Comparison of ENCODE assay signal across 20 cellular contexts in the genomic region with DNA sequence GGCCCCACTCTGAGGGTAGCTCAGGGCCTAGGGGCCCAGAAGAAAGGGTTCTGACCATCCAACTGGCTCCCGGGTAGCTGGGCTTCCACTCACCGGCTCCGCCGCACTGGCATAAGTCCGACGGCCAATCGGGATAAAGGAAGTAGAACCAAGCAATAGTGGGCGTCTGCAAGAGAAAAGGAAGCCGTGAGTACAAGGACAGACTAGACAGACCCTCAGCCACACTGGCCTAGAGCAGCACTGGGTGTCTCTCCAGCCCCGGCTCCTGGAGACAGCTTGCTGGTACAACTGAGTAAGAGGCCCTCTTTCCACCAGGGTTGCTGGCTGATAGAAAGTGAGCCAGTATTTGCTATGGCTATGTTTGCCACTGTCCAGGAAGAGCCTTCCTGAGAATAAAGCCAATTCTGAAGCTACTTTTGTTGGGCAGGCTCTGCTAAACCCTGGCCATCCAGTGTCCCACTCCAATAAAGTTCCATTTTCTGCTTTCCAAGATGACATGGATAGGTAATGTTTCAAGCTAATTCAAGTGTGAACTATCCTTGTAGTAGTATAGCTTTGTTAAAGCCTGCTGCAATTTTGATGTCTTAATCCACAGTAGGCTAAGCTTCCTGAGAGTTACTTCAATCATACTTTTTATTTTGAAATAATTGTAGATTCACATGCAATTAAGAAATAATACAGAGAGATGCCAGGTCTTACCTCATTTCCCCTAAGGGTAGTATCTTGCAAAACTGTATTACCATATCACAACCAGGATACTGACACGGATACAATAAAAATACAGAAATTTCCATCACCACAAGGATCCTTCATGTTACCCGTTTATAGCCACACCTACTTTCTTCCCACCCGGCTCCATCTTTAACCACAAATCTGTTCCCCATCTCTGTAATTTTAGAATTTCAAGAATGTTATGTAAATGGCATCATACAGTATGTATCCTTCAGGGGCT. TPM values are rescaled to one million over a fixed set of nuclear protein-coding genes. Genes with fewer than 3 reads are reported as not detected.
DNase-seq lines count a peak whose midpoint lies in the region; ATAC-seq and TF ChIP-seq lines count a peak whose summit lies in the region.
"Had no signal": no experiment of that assay in that cellular context is flagged by ENCODE, and none has a peak within 500 bp of the region (broad histone marks: within the 10 kb centered on the region; RNA-seq: fewer than 3 reads in every experiment).

No MANE protein-coding gene starts in this region.

- peaks cover 0 to 30% (median 3%) of the 10 kb centered on the region in 9 donors for H3K36me3 ChIP-seq in heart left ventricle
- no peaks in the 10 kb centered on the region for H3K36me3 ChIP-seq in suprapubic skin

- H3K4me1 Mint-ChIP-seq in activated naive CD8-positive, alpha-beta T cell treated with anti-CD3 and anti-CD28 coated beads, Interleukin-2, amount 50 U/mL, for 24 hours = no peaks in the 10 kb centered on the region
- H3K4me1 Mint-ChIP-seq: immature natural killer cell had no signal

- H3K4me3 ChIP-seq in heart left ventricle (no peak overlapping the region), cardiac fibroblast (replicated peaks in 1 of 2; ENCODE audit: low read depth in 2 of 2, low read length in 2 of 2) (no peak overlapping the region), suprapubic skin (no peak overlapping the region)
- H3K4me3 ChIP-seq: lung, right lobe of liver had no signal

- H3K27ac ChIP-seq in heart left ventricle (no peak overlapping the region), suprapubic skin (peak overlapping the region; percentile 46)
- H3K27ac ChIP-seq: right lobe of liver had no signal

- peaks cover 26% of the 10 kb centered on the region for H3K36me3 Mint-ChIP-seq in activated naive CD8-positive, alpha-beta T cell treated with anti-CD3 and anti-CD28 coated beads, Interleukin-2, amount 50 U/mL, for 24 hours (ENCODE audit: low read depth)

- 85 to 90% (median 87%) methylated on average over 13 of the region's 13 CpGs for WGBS in heart left ventricle, 4 donors
- WGBS in suprapubic skin = 79% methylated on average over 13 of the region's 13 CpGs

- no peaks in the 10 kb centered on the region for H3K27me3 ChIP-seq in heart left ventricle
- H3K27me3 ChIP-seq in suprapubic skin = no peaks in the 10 kb centered on the region
- H3K27me3 ChIP-seq: right lobe of liver had no signal

- H3K9me3 Mint-ChIP-seq in activated naive CD8-positive, alpha-beta T cell treated with anti-CD3 and anti-CD28 coated beads, Interleukin-2, amount 50 U/mL, for 24 hours = no peaks in the 10 kb centered on the region
- H3K9me3 Mint-ChIP-seq: CD4-positive, CD25-positive, alpha-beta regulatory T cell; HFFc6; immature natural killer cell had no signal

- H3K9me3 ChIP-seq in heart left ventricle (no peaks in the 10 kb centered on the region), suprapubic skin (no peaks in the 10 kb centered on the region)
- H3K9me3 ChIP-seq: right lobe of liver had no signal

- DNase-seq in Right ventricle myocardium superior (no peak), heart left ventricle (no peak), cardiac fibroblast (ENCODE audit: low read depth in 2 of 2) (peak; percentile 47 to 53), iris pigment epithelial cell (ENCODE audit: low read depth) (peak; percentile 31), suprapubic skin (ENCODE audit: low spot score in 2 of 2) (no peak), retina (no peak)
- no peak for DNase-seq in activated naive CD8-positive, alpha-beta T cell treated with anti-CD3 and anti-CD28 coated beads, Interleukin-2, amount 50 U/mL, for 24 hours
- DNase-seq: CD4-positive, CD25-positive, alpha-beta regulatory T cell; dermis blood vessel endothelial cell; DMS153; GDM1; HFFc6; immature natural killer cell; NCI-H1417; NCI-H510A treated with DMSO at 0.1 percent for 48 hours; occipital lobe; right lobe of liver; stimulated activated naive CD4-positive, alpha-beta T cell had no signal

- TF ChIP-seq CTCF in heart left ventricle (IDR thresholded peaks at IDR 0.05) (no peak), cardiac fibroblast (IDR thresholded peaks at IDR 0.05; ENCODE audit: low read depth, low read length) (no peak), suprapubic skin (IDR thresholded peaks at IDR 0.05) (no peak)

- H3K27ac Mint-ChIP-seq in activated naive CD8-positive, alpha-beta T cell treated with anti-CD3 and anti-CD28 coated beads, Interleukin-2, amount 50 U/mL, for 24 hours = no peak overlapping the region
- H3K27ac Mint-ChIP-seq: CD4-positive, CD25-positive, alpha-beta regulatory T cell; HFFc6; immature natural killer cell had no signal

- ATAC-seq in Right ventricle myocardium superior (ENCODE audit: poor library complexity) (peak; percentile 12), heart left ventricle (no peak), GM19397 (IDR thresholded peaks at IDR 0.05; ENCODE audit: unreplicated experiment) (no peak)
- no peak for ATAC-seq in activated naive CD8-positive, alpha-beta T cell treated with anti-CD3 and anti-CD28 coated beads, Interleukin-2, amount 50 U/mL, for 24 hours

- H3K4me3 Mint-ChIP-seq in activated naive CD8-positive, alpha-beta T cell treated with anti-CD3 and anti-CD28 coated beads, Interleukin-2, amount 50 U/mL, for 24 hours = no peak overlapping the region
- H3K4me3 Mint-ChIP-seq: CD4-positive, CD25-positive, alpha-beta regulatory T cell; HFFc6; immature natural killer cell had no signal

- H3K27me3 Mint-ChIP-seq in activated naive CD8-positive, alpha-beta T cell treated with anti-CD3 and anti-CD28 coated beads, Interleukin-2, amount 50 U/mL, for 24 hours = no peaks in the 10 kb centered on the region
- H3K27me3 Mint-ChIP-seq: CD4-positive, CD25-positive, alpha-beta regulatory T cell had no signal

- H3K4me1 ChIP-seq in heart left ventricle (no peaks in the 10 kb centered on the region), suprapubic skin (peaks cover 14% of the 10 kb centered on the region)
- H3K4me1 ChIP-seq: right lobe of liver had no signal

- intact Hi-C loops in Right ventricle myocardium superior (cut with DNase I) = no loop called here
- intact Hi-C loops in heart left ventricle (cut with DNase I) = no loop called here

- no peak for TF ChIP-seq EP300 in suprapubic skin (IDR thresholded peaks at IDR 0.05)

- no peak for TF ChIP-seq POLR2A in heart left ventricle (IDR thresholded peaks at IDR 0.05)
- no peak for TF ChIP-seq POLR2A in suprapubic skin (IDR thresholded peaks at IDR 0.05)

RNA-seq across cellular contexts. Expression of a gene that starts 22.1 kb away (rescaled TPM):
- total RNA-seq in Right ventricle myocardium superior (57.9 TPM), heart left ventricle (100 to 1,000 TPM in 3 of 9 donors, 10 to 100 TPM in 6; 28.5 to 114 (median 72.3) TPM), suprapubic skin (10 to 100 TPM; 40.7 to 70.7 (median 43.1) TPM)
- 10 to 100 TPM; 19.5 to 91.9 TPM for polyA plus RNA-seq in heart left ventricle

Comparison
In these comparisons a context has a peak if more than half of its experiments do, and no peak if none do; other contexts are left out.
1. DNase-seq: peak in cardiac fibroblast (2 of 2) and iris pigment epithelial cell (single experiment); none in Right ventricle myocardium superior (single experiment), heart left ventricle (0 of 5), suprapubic skin (0 of 2), activated naive CD8-positive, alpha-beta T cell treated with anti-CD3 and anti-CD28 coated beads, Interleukin-2, amount 50 U/mL, for 24 hours (single experiment) and retina (single experiment).